ENCODE assay signal across 25 cellular contexts in genomic region chr2:148234143-148234542, GRCh38.
DNase-seq lines count a peak whose midpoint lies in the region; ATAC-seq, FAIRE-seq and TF ChIP-seq lines count a peak whose summit lies in the region.
"Had no signal": no experiment of that assay in that cellular context is flagged by ENCODE, and none has a peak within 500 bp of the region (broad histone marks: within the 10 kb centered on the region; RNA-seq: fewer than 3 reads in every experiment).

No MANE protein-coding gene starts in this region.

- H3K36me3 Mint-ChIP-seq in MCF 10A (ENCODE audit: insufficient read depth, unreplicated experiment): peaks cover 19% of the 10 kb centered on the region

- no peak overlapping the region for H3K9ac ChIP-seq in IMR-90 (ENCODE audit: low read depth, low read length)
- H3K9ac ChIP-seq: BLaER1 had no signal

- peaks cover 0 to 8% of the 10 kb centered on the region in 2 donors for H3K9me3 ChIP-seq in breast epithelium
- peaks cover 7% of the 10 kb centered on the region for H3K9me3 ChIP-seq in IMR-90 (ENCODE audit: control insufficient read depth, insufficient read depth, low read length)
- H3K9me3 ChIP-seq: BE2C had no signal

- H2AK5ac ChIP-seq in IMR-90 (ENCODE audit: low read depth, low read length): no peak overlapping the region

- H4K91ac ChIP-seq in IMR-90 (ENCODE audit: insufficient read depth, low read depth, low read length): no peak overlapping the region

- peak; percentile 74 for ATAC-seq in IMR-90 (ENCODE audit: low read depth)
- ATAC-seq in GM19023 (IDR thresholded peaks at IDR 0.05; ENCODE audit: unreplicated experiment): no peak
- ATAC-seq in HG02981 (IDR thresholded peaks at IDR 0.05; ENCODE audit: unreplicated experiment): no peak

- TF ChIP-seq RAD21 in IMR-90 (IDR thresholded peaks at IDR 0.05; ENCODE audit: low read length): no peak

- no peak overlapping the region for H4K5ac ChIP-seq in IMR-90 (ENCODE audit: low read depth, low read length)

- H3K4ac ChIP-seq in IMR-90 (ENCODE audit: low read depth, low read length): no peak overlapping the region

- no peak overlapping the region for H3K23ac ChIP-seq in IMR-90 (ENCODE audit: low read depth, low read length)

- no peak overlapping the region for H3K4me3 ChIP-seq in breast epithelium
- H3K4me3 ChIP-seq in IMR-90 (ENCODE audit: insufficient read depth, low read depth, low read length): no peak overlapping the region
- H3K4me3 ChIP-seq: BLaER1 had no signal

- H2BK5ac ChIP-seq in IMR-90 (ENCODE audit: low read depth, low read length, poor library complexity, severe bottlenecking): peak overlapping the region; percentile 36

- peaks cover 0 to 9% of the 10 kb centered on the region in 2 experiments; a peak in 1 of 4 replicates for H3K79me1 ChIP-seq in IMR-90 (ENCODE audit: low read depth in 1 of 2, low read length in 2 of 2)

- no peak overlapping the region for H3K56ac ChIP-seq in IMR-90 (ENCODE audit: extremely low read depth, insufficient read depth, low read length)

- TF ChIP-seq CTCF in MCF 10A (IDR thresholded peaks at IDR 0.05; ENCODE audit: unreplicated experiment): no peak
- no peak for TF ChIP-seq CTCF in breast epithelium (IDR thresholded peaks at IDR 0.05)
- TF ChIP-seq CTCF in IMR-90 (conservative IDR thresholded peaks at IDR 0.05; ENCODE audit: low read depth, low read length): no peak

- dilution Hi-C loops in IMR-90 (cut with HindIII; ENCODE audit: low sequenced_read_pairs, unreplicated experiment): no loop called here

- H2BK20ac ChIP-seq in IMR-90 (ENCODE audit: low read depth, low read length): 0 out of 2 replicates have a peak overlapping the region, but pooled peaks have one; percentile 14

- peaks cover 21% of the 10 kb centered on the region for H3K9me3 Mint-ChIP-seq in MCF 10A (ENCODE audit: unreplicated experiment)

- no peak overlapping the region for H3K27ac Mint-ChIP-seq in MCF 10A (ENCODE audit: low read depth, unreplicated experiment)
- H3K27ac Mint-ChIP-seq: CD14-positive monocyte; CD4-positive, alpha-beta memory T cell; CD4-positive, CD25-positive, alpha-beta regulatory T cell; CD8-positive, alpha-beta memory T cell had no signal

- no peaks in the 10 kb centered on the region for H4K20me1 ChIP-seq in IMR-90 (ENCODE audit: insufficient read depth, low read length)
- H4K20me1 ChIP-seq: BLaER1 had no signal

- H2AK9ac ChIP-seq in IMR-90 (replicated peaks; ENCODE audit: low read depth, low read length, poor library complexity): no peak overlapping the region

- CTCF ChIA-PET in MCF 10A (lab: Yijun Ruan, JAX) (no interaction called here), IMR-90 (lab: Yijun Ruan, JAX) (interaction anchor here (0.5 kb wide), 1 partner anchor 1103 kb away, joined by 3 read pairs; no protein-coding TSS in a partner anchor)

- no peaks in the 10 kb centered on the region for H3K36me3 ChIP-seq in breast epithelium
- H3K36me3 ChIP-seq in IMR-90 (ENCODE audit: control insufficient read depth, insufficient read depth, low read length): peaks cover 9% of the 10 kb centered on the region
- H3K36me3 ChIP-seq: BE2C had no signal

- no peak overlapping the region for H2BK15ac ChIP-seq in IMR-90 (ENCODE audit: low read depth, low read length)

- no peak overlapping the region for H3K27ac ChIP-seq in breast epithelium
- H3K27ac ChIP-seq in IMR-90 (ENCODE audit: insufficient read depth, low read length): no peak overlapping the region
- H3K27ac ChIP-seq: 22Rv1, BLaER1 had no signal

- H3K18ac ChIP-seq in IMR-90 (ENCODE audit: low read depth, low read length): peak overlapping the region; percentile 12; the same call in 1 of the 2 replicates

- H2AFZ ChIP-seq in IMR-90 (replicated peaks; ENCODE audit: low read length, poor library complexity): no peak overlapping the region

- DNase-seq in MCF 10A (ENCODE audit: unreplicated experiment) (no peak), breast epithelium (ENCODE audit: low spot score in 2 of 2) (no peak), IMR-90 (peak; percentile 42), frontal cortex (ENCODE audit: low spot score in 2 of 2) (no peak), dermis blood vessel endothelial cell (no peak)
- DNase-seq: ACHN; BE2C; C1 segment of cervical spinal cord; CD4-positive, alpha-beta memory T cell; CD4-positive, CD25-positive, alpha-beta regulatory T cell; CD8-positive, alpha-beta memory T cell; COR-L47; DMS 273 treated with DMSO at 0.1 percent for 48 hours; DMS153; DMS53; DMS79; DND-41; GF-D8 had no signal

- 0 out of 2 replicates have a peak, but pooled peaks cover 5% of the 10 kb centered on the region for H3K9me1 ChIP-seq in IMR-90 (ENCODE audit: insufficient read depth, low read length)

- peak overlapping the region; percentile 76; the same call in 1 of the 2 replicates for H3K4me2 ChIP-seq in IMR-90 (ENCODE audit: low read depth, low read length)
- H3K4me2 ChIP-seq: BLaER1 had no signal

- intact Hi-C loops in MCF 10A (cut with micrococcal nuclease) (no loop called here), breast epithelium (cut with DNase I; ENCODE audit: low total_unique reads) (no loop called here), IMR-90 (cut with micrococcal nuclease) (loop anchor here (5.0 kb wide), 1 partner anchor 828 kb away; no protein-coding TSS in a partner anchor)

- H2BK120ac ChIP-seq in IMR-90 (ENCODE audit: low read depth, low read length): no peak overlapping the region

- H3K27me3 Mint-ChIP-seq in MCF 10A (ENCODE audit: insufficient read depth, unreplicated experiment): no peaks in the 10 kb centered on the region
- H3K27me3 Mint-ChIP-seq: CD4-positive, alpha-beta memory T cell; CD4-positive, CD25-positive, alpha-beta regulatory T cell; CD8-positive, alpha-beta memory T cell had no signal

- no peak overlapping the region for H4K8ac ChIP-seq in IMR-90 (ENCODE audit: low read depth in 2 of 2, low read length in 2 of 2)

- FAIRE-seq in frontal cortex (lab: Jason Lieb, UNC): peak; percentile 37
- FAIRE-seq: G401.6, GM12891 had no signal

- H3K27me3 ChIP-seq in breast epithelium (no peaks in the 10 kb centered on the region), IMR-90 (ENCODE audit: control insufficient read depth, insufficient read depth, low read length) (no peaks in the 10 kb centered on the region)
- H3K27me3 ChIP-seq: BE2C, BLaER1 had no signal

- WGBS in IMR-90 (ENCODE audit: extremely low coverage in 2 of 2, insufficient read length in 1 of 2), 2 experiments: no CpG with 5 or more reads among the region's 1 CpG

- no peaks in the 10 kb centered on the region for H3K4me1 ChIP-seq in breast epithelium
- H3K4me1 ChIP-seq in IMR-90 (ENCODE audit: control insufficient read depth, insufficient read depth, low read length): peaks cover 3% of the 10 kb centered on the region
- H3K4me1 ChIP-seq: BE2C, BLaER1 had no signal

- no peak for TF ChIP-seq POLR2A in breast epithelium (IDR thresholded peaks at IDR 0.05)
- no peak for TF ChIP-seq POLR2A in IMR-90 (IDR thresholded peaks at IDR 0.05; ENCODE audit: low read depth, low read length)

- H3K14ac ChIP-seq in IMR-90 (replicated peaks; ENCODE audit: low read depth, low read length): no peak overlapping the region

- in situ Hi-C loops in IMR-90 (cut with MboI; ENCODE audit: low sequenced_read_pairs): no loop called here

- H3K4me3 Mint-ChIP-seq in MCF 10A (ENCODE audit: unreplicated experiment): no peak overlapping the region
- H3K4me3 Mint-ChIP-seq: CD14-positive monocyte; CD4-positive, alpha-beta memory T cell; CD4-positive, CD25-positive, alpha-beta regulatory T cell; CD8-positive, alpha-beta memory T cell had no signal

- POLR2A ChIA-PET in MCF 10A (lab: Yijun Ruan, JAX): no interaction called here
- POLR2A ChIA-PET in IMR-90 (lab: Charles Lee; ENCODE audit: unreplicated experiment): no interaction called here

- no peaks in the 10 kb centered on the region for H3K4me1 Mint-ChIP-seq in MCF 10A (ENCODE audit: insufficient read depth, unreplicated experiment)
- H3K4me1 Mint-ChIP-seq: CD14-positive monocyte; CD8-positive, alpha-beta memory T cell had no signal

- TSS peak; percentile 15 for BruUV-seq in MCF 10A (replicated peaks; lab: Mats Ljungman, UMichigan)
- BruUV-seq in IMR-90 (replicated peaks; lab: Mats Ljungman, UMichigan): no TSS peak

TF ChIP-seq in IMR-90, 13 proteins besides CTCF, POLR2A, EP300 and RAD21:
- TF ChIP-seq BHLHE40 (IDR thresholded peaks at IDR 0.05; ENCODE audit: low read depth, low read length): peak; percentile 66
- no peak for TF ChIP-seq ELK1 (IDR thresholded peaks at IDR 0.05; ENCODE audit: borderline replicate concordance, low read depth, low read length)
